15 cellular contexts compared by ENCODE assay signal in genomic region chr14:105986896-105987284, GRCh38.
DNase-seq lines count a peak whose midpoint lies in the region; ATAC-seq lines count a peak whose summit lies in the region.
"Had no signal": no experiment of that assay in that cellular context is flagged by ENCODE, and none has a peak within 500 bp of the region (broad histone marks: within the 10 kb centered on the region; RNA-seq: fewer than 3 reads in every experiment).

No MANE protein-coding gene starts in this region.

- H3K4me3 Mint-ChIP-seq in T-cell, result peak overlapping the region in 2 of 3 donors; percentile 36 to 61
- peak overlapping the region; percentile 27 to 58 for H3K4me3 Mint-ChIP-seq in effector memory CD8-positive, alpha-beta T cell
- H3K4me3 Mint-ChIP-seq: HFFc6 had no signal

- H3K27ac Mint-ChIP-seq in activated naive CD4-positive, alpha-beta T cell treated with anti-CD3 and anti-CD28 coated beads, Interleukin-2, amount 50 U/mL, for 72 hours, result peak overlapping the region in 1 of 2 donors; percentile 15
- peak overlapping the region; percentile 84 for H3K27ac Mint-ChIP-seq in T-cell
- peak overlapping the region; percentile 79 for H3K27ac Mint-ChIP-seq in effector memory CD8-positive, alpha-beta T cell
- H3K27ac Mint-ChIP-seq: HFFc6 had no signal

- CTCF ChIA-PET in T-cell (lab: Charles Lee), result interaction anchor here in 1 of 2 donors (1.3 to 1.8 kb wide), 3 partner anchors 9 to 18 kb away, joined by 3 to 6 read pairs (median 6); no protein-coding TSS in a partner anchor

- no peak for DNase-seq in activated naive CD4-positive, alpha-beta T cell treated with anti-CD3 and anti-CD28 coated beads, Interleukin-2, amount 50 U/mL, for 72 hours (ENCODE audit: low spot score in 2 of 2)
- DNase-seq in activated naive CD4-positive, alpha-beta T cell (lab: John Stamatoyannopoulos, UW), result no peak
- DNase-seq in T-cell, result no peak
- DNase-seq in effector memory CD8-positive, alpha-beta T cell, result no peak
- DNase-seq: COR-L47, glutamatergic neuron, HFFc6, left lung, midbrain, MV-4-11, NCI-H187 treated with DMSO at 0.1 percent for 48 hours, NCI-H446 treated with DMSO at 0.1 percent for 48 hours had no signal

- ATAC-seq in activated naive CD4-positive, alpha-beta T cell treated with anti-CD3 and anti-CD28 coated beads, Interleukin-2, amount 50 U/mL, for 72 hours, result peak; percentile 1 to 7
- ATAC-seq in T-cell (replicated peaks in 1 of 4) (peak in 2 of 4 experiments; percentile 22 to 34), GM21723 (IDR thresholded peaks at IDR 0.05; ENCODE audit: unreplicated experiment) (no peak), HG03095 (IDR thresholded peaks at IDR 0.05; ENCODE audit: unreplicated experiment) (no peak), HG02678 (IDR thresholded peaks at IDR 0.05; ENCODE audit: unreplicated experiment) (no peak)
- peak; percentile 37 for ATAC-seq in effector memory CD8-positive, alpha-beta T cell (replicated peaks)
- ATAC-seq: left lung had no signal

- peaks cover 0 to 10% of the 10 kb centered on the region in 2 donors for H3K9me3 Mint-ChIP-seq in activated naive CD4-positive, alpha-beta T cell treated with anti-CD3 and anti-CD28 coated beads, Interleukin-2, amount 50 U/mL, for 72 hours
- H3K9me3 Mint-ChIP-seq in T-cell, result no peaks in the 10 kb centered on the region
- H3K9me3 Mint-ChIP-seq in effector memory CD8-positive, alpha-beta T cell, result no peaks in the 10 kb centered on the region

- peaks cover 0 to under 1% of the 10 kb centered on the region in 2 donors for H3K36me3 Mint-ChIP-seq in activated naive CD4-positive, alpha-beta T cell treated with anti-CD3 and anti-CD28 coated beads, Interleukin-2, amount 50 U/mL, for 72 hours
- H3K36me3 Mint-ChIP-seq in T-cell, result no peaks in the 10 kb centered on the region
- H3K36me3 Mint-ChIP-seq in effector memory CD8-positive, alpha-beta T cell (ENCODE audit: insufficient read depth), result no peaks in the 10 kb centered on the region

- H3K4me1 Mint-ChIP-seq in T-cell, result peaks cover 67 to 77% (median 67%) of the 10 kb centered on the region in 3 donors
- peaks cover 41% of the 10 kb centered on the region in 2 donors for H3K4me1 Mint-ChIP-seq in effector memory CD8-positive, alpha-beta T cell (ENCODE audit: low read depth in 2 of 2)

- POLR2A ChIA-PET in T-cell (lab: Charles Lee), result no interaction called here

- no peaks in the 10 kb centered on the region for H3K27me3 Mint-ChIP-seq in T-cell
- peaks cover 0 to 5% of the 10 kb centered on the region in 2 donors for H3K27me3 Mint-ChIP-seq in effector memory CD8-positive, alpha-beta T cell

Comparison
In these comparisons a context has a peak if more than half of its experiments do, and no peak if none do; other contexts are left out.
1. ATAC-seq: peak in activated naive CD4-positive, alpha-beta T cell treated with anti-CD3 and anti-CD28 coated beads, Interleukin-2, amount 50 U/mL, for 72 hours (2 of 2) and effector memory CD8-positive, alpha-beta T cell (single experiment); none in GM21723 (single experiment), HG03095 (single experiment) and HG02678 (single experiment).